In genomic region chr2:15546297-15547098, GRCh38 we compare ENCODE assay signal across 13 cellular contexts. TPM values are rescaled to one million over a fixed set of nuclear protein-coding genes. Genes with fewer than 3 reads are reported as not detected.
DNase-seq lines count a peak whose midpoint lies in the region; ATAC-seq, FAIRE-seq and TF ChIP-seq lines count a peak whose summit lies in the region.
"Had no signal": no experiment of that assay in that cellular context is flagged by ENCODE, and none has a peak within 500 bp of the region (broad histone marks: within the 10 kb centered on the region; RNA-seq: fewer than 3 reads in every experiment).

No MANE protein-coding gene starts in this region.

- H3K9ac ChIP-seq in kidney (ENCODE audit: low read length in 2 of 2) = no peak overlapping the region

- H3K9me2 ChIP-seq in PC-9 (ENCODE audit: insufficient read depth) = no peaks in the 10 kb centered on the region

- H3K4me3 ChIP-seq in BE2C (ENCODE audit: low read depth, low read length) (no peak overlapping the region), PC-9 (no peak overlapping the region), fibroblast of mammary gland (ENCODE audit: control insufficient read depth, low read depth, low read length) (no peak overlapping the region), kidney (ENCODE audit: low read length in 2 of 2) (no peak overlapping the region)

- no peaks in the 10 kb centered on the region for H4K20me1 ChIP-seq in PC-9 (ENCODE audit: insufficient read depth)

- H2AFZ ChIP-seq in PC-9 = no peak overlapping the region

- no peak overlapping the region for H3K4me2 ChIP-seq in PC-9

- peak; percentile 51 for TF ChIP-seq CTCF in BE2C (IDR thresholded peaks at IDR 0.05; ENCODE audit: low read depth, low read length)
- TF ChIP-seq CTCF in GM13976 (IDR thresholded peaks at IDR 0.05; ENCODE audit: borderline replicate concordance, control extremely low read depth, extremely low read depth, insufficient read depth, missing control alignments) = peak; percentile 7
- TF ChIP-seq CTCF in PC-9 (conservative IDR thresholded peaks at IDR 0.05) = 0 out of 2 replicates have a peak, but pooled peaks have one; percentile 41
- TF ChIP-seq CTCF in fibroblast of mammary gland (conservative IDR thresholded peaks at IDR 0.05; ENCODE audit: control insufficient read depth, insufficient read depth, low read depth, low read length) = peak; percentile 23
- TF ChIP-seq CTCF in kidney (IDR thresholded peaks at IDR 0.05; ENCODE audit: borderline replicate concordance, extremely low read depth, insufficient read depth) = no peak

- in situ Hi-C loops in GM13976 (cut with MboI; ENCODE audit: low sequenced_read_pairs, unreplicated experiment) = no loop called here

- H3F3A ChIP-seq in PC-9 (ENCODE audit: insufficient read depth, low read depth) = no peaks in the 10 kb centered on the region

- ATAC-seq in HG03439 (IDR thresholded peaks at IDR 0.05; ENCODE audit: unreplicated experiment) (no peak), GM21619 (IDR thresholded peaks at IDR 0.05; ENCODE audit: unreplicated experiment) (no peak)
- ATAC-seq: natural killer cell treated with Interleukin-12 subunit alpha and Interleukin-12 subunit beta and Interleukin-15 and Interleukin-18, amount 100 ng/mL, for 72 hours; Right ventricle myocardium inferior had no signal

- intact Hi-C loops in PC-9 (cut with micrococcal nuclease; ENCODE audit: unreplicated experiment) = no loop called here
- intact Hi-C loops in kidney (cut with DNase I) = no loop called here

- peaks cover 3% of the 10 kb centered on the region for H3K4me1 ChIP-seq in BE2C
- no peaks in the 10 kb centered on the region for H3K4me1 ChIP-seq in PC-9 (replicated peaks; ENCODE audit: insufficient read depth)
- H3K4me1 ChIP-seq in kidney (ENCODE audit: control insufficient read depth in 1 of 2, insufficient read depth in 1 of 2, low read depth in 1 of 2, low read length in 2 of 2) = no peaks in the 10 kb centered on the region

- FAIRE-seq in kidney (lab: Jason Lieb, UNC) = no peak

- POLR2A ChIA-PET in PC-9 (lab: Charles Lee; ENCODE audit: unreplicated experiment) = no interaction called here

- no peaks in the 10 kb centered on the region for H3K27me3 ChIP-seq in BE2C
- no peaks in the 10 kb centered on the region for H3K27me3 ChIP-seq in PC-9 (ENCODE audit: insufficient read depth, low read depth)

- H3K79me2 ChIP-seq in PC-9 (ENCODE audit: low read depth) = no peaks in the 10 kb centered on the region

- DNase-seq in BE2C (no peak), GM13976 (ENCODE audit: low spot score) (no peak), PC-9 (no peak), fibroblast of mammary gland (ENCODE audit: low read depth) (no peak), kidney (no peak), GDM1 (lab: John Stamatoyannopoulos, UW) (no peak)
- DNase-seq: amniotic stem cell, C1 segment of cervical spinal cord, NCI-H1048 had no signal

- CTCF ChIA-PET in PC-9 (lab: Charles Lee) = no interaction called here

- BruUV-seq in PC-9 (replicated peaks; lab: Mats Ljungman, UMichigan) = no TSS peak

- no peak overlapping the region for H3K27ac ChIP-seq in PC-9
- H3K27ac ChIP-seq in kidney (ENCODE audit: low read depth in 2 of 2, low read length in 2 of 2) = no peak overlapping the region

- peaks cover 7% of the 10 kb centered on the region for H3K36me3 ChIP-seq in BE2C
- peaks cover 6% of the 10 kb centered on the region; the same call in 1 of the 2 replicates for H3K36me3 ChIP-seq in PC-9 (ENCODE audit: low read depth)
- peaks cover 0 to 3% of the 10 kb centered on the region in 2 donors for H3K36me3 ChIP-seq in kidney (ENCODE audit: control insufficient read depth in 1 of 2, insufficient read depth in 2 of 2, low read length in 2 of 2)

- no peaks in the 10 kb centered on the region for H3K9me3 ChIP-seq in BE2C
- no peaks in the 10 kb centered on the region for H3K9me3 ChIP-seq in PC-9 (ENCODE audit: insufficient read depth, low read depth)
- H3K9me3 ChIP-seq in kidney (ENCODE audit: control insufficient read depth in 1 of 2, low read length in 2 of 2) = no peaks in the 10 kb centered on the region

RNA-seq across cellular contexts. Expression of gene NBAS, which starts 14.6 kb away (rescaled TPM):
- polyA plus RNA-seq in BE2C (2012; ENCODE audit: insufficient read depth, insufficient read length, low read depth) = 29.5 TPM
- 28.8 and 28.9 TPM in 2 replicates for total RNA-seq in PC-9 (2021)
- total RNA-seq in kidney = 44.2 TPM
- 40.8 TPM for polyA plus RNA-seq in kidney (ENCODE audit: insufficient read depth, low read depth, low replicate concordance)

RNA-seq across cellular contexts. Expression of gene DDX1, which starts 45.2 kb away (rescaled TPM):
- polyA plus RNA-seq in BE2C (2012; ENCODE audit: insufficient read depth, insufficient read length, low read depth) = 109 TPM
- total RNA-seq in PC-9 (2021) = 54.2 and 70.7 TPM in 2 replicates
- 90.0 TPM for total RNA-seq in kidney
- polyA plus RNA-seq in kidney (ENCODE audit: insufficient read depth, low read depth, low replicate concordance) = 84.0 TPM
